In the genomic region with DNA sequence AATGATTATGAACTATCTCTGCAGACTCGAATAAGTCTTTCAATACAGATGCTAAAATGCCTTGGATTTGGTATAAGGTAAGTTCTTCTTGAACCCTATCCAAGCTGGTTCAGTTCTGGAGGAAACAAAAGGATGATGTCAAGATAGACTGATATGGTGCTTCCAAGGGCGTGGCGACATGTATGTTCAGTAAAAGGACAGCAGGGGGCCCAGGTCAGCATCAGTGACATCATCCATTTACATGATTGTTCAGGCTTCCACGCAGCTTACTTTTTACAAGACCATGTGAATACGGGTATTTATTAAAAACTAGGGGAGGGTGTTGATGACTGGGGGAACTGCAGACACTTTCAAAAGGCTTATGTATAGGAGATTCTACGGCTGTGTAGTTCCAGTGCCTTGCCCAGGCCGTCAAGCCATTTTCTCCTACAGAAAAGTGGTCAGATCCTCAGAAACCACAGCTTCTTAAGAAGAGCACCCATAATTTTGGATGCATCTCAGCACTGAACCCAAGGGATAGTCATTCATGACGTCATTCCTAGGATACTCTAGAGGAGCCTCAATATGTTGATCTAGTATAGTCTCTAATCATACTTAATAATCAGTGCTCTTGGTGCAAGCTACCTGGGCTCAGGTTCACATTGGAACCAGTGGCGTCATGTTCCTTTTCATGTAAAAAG, we compare ENCODE assay signal across 9 cellular contexts.
DNase-seq lines count a peak whose midpoint lies in the region; ATAC-seq, FAIRE-seq and TF ChIP-seq lines count a peak whose summit lies in the region.
"Had no signal": no experiment of that assay in that cellular context is flagged by ENCODE, and none has a peak within 500 bp of the region (broad histone marks: within the 10 kb centered on the region; RNA-seq: fewer than 3 reads in every experiment).

No MANE protein-coding gene starts in this region.

- H3K4me3 ChIP-seq in endothelial cell of umbilical vein (replicated peaks in 1 of 3; ENCODE audit: insufficient read depth in 1 of 3, low read depth in 1 of 3, low read length in 3 of 3) = no peak overlapping the region

- POLR2A ChIA-PET in endothelial cell of umbilical vein (lab: Charles Lee) = no interaction called here

- TF ChIP-seq CTCF in endothelial cell of umbilical vein (IDR thresholded peaks at IDR 0.05; ENCODE audit: extremely low read depth in 1 of 2, insufficient read depth in 1 of 2, low read depth in 1 of 2, low read length in 2 of 2) = no peak

- peak; percentile 84 for ATAC-seq in GM18867 (IDR thresholded peaks at IDR 0.05; ENCODE audit: unreplicated experiment)
- ATAC-seq in HG03432 (IDR thresholded peaks at IDR 0.05; ENCODE audit: unreplicated experiment) = no peak
- ATAC-seq in GM19467 (IDR thresholded peaks at IDR 0.05; ENCODE audit: unreplicated experiment) = no peak
- ATAC-seq in GM21528 (IDR thresholded peaks at IDR 0.05; ENCODE audit: low FRiP score, unreplicated experiment) = no peak
- ATAC-seq in GM18517 (IDR thresholded peaks at IDR 0.05; ENCODE audit: unreplicated experiment) = no peak

- H3K79me2 ChIP-seq in endothelial cell of umbilical vein (ENCODE audit: control insufficient read depth, insufficient read depth, low read length) = no peaks in the 10 kb centered on the region

- FAIRE-seq in endothelial cell of umbilical vein (lab: Jason Lieb, UNC) = peak; percentile 53

- H2AFZ ChIP-seq in endothelial cell of umbilical vein (ENCODE audit: low read depth, low read length) = no peak overlapping the region

- no peaks in the 10 kb centered on the region for H3K4me1 ChIP-seq in endothelial cell of umbilical vein (ENCODE audit: control insufficient read depth, extremely low read depth, insufficient read depth, low read length)

- dilution Hi-C loops in endothelial cell of umbilical vein (cut with MboI; ENCODE audit: extremely low pct_ligation_motif_present, low sequenced_read_pairs) = no loop called here

- no peak overlapping the region for H3K27ac ChIP-seq in endothelial cell of umbilical vein (ENCODE audit: insufficient read depth, low read depth, low read length)

- no peaks in the 10 kb centered on the region for H3K9me1 ChIP-seq in endothelial cell of umbilical vein (replicated peaks; ENCODE audit: control insufficient read depth, extremely low read depth, insufficient read depth, low read length)

- no peaks in the 10 kb centered on the region for H3K9me3 ChIP-seq in endothelial cell of umbilical vein (replicated peaks; ENCODE audit: control insufficient read depth, insufficient read depth, low read length)

- H3K4me2 ChIP-seq in endothelial cell of umbilical vein (ENCODE audit: insufficient read depth, low read length) = no peak overlapping the region

- CTCF ChIA-PET in endothelial cell of umbilical vein (lab: Charles Lee) = interaction anchor here (1.6 kb wide), 1 partner anchor 19 kb away, joined by 5 read pairs; no protein-coding TSS in a partner anchor

- H3K9ac ChIP-seq in endothelial cell of umbilical vein (replicated peaks; ENCODE audit: extremely low read depth, insufficient read depth, low read length) = no peak overlapping the region

- H4K20me1 ChIP-seq in endothelial cell of umbilical vein (replicated peaks; ENCODE audit: control insufficient read depth, extremely low read depth, insufficient read depth, low read length) = no peaks in the 10 kb centered on the region

- DNase-seq in COR-L47 (lab: John Stamatoyannopoulos, UW) (peak; percentile 30), NCI-H460 (ENCODE audit: extremely low read depth, low read depth) (peak; percentile 15), endothelial cell of umbilical vein (ENCODE audit: low read depth, low spot score) (no peak)
- DNase-seq: Right ventricle myocardium superior had no signal

- BruUV-seq in endothelial cell of umbilical vein (replicated peaks; lab: Mats Ljungman, UMichigan) = no TSS peak

- no peaks in the 10 kb centered on the region for H3K27me3 ChIP-seq in endothelial cell of umbilical vein (ENCODE audit: control insufficient read depth in 2 of 2, insufficient read depth in 2 of 2, low read length in 2 of 2)

- no peak for TF ChIP-seq POLR2A in endothelial cell of umbilical vein (IDR thresholded peaks at IDR 0.05; ENCODE audit: low read depth, low read length)

- intact Hi-C loops in endothelial cell of umbilical vein (cut with micrococcal nuclease) = no loop called here

- no peaks in the 10 kb centered on the region for H3K36me3 ChIP-seq in endothelial cell of umbilical vein (ENCODE audit: control insufficient read depth in 2 of 2, extremely low read depth in 1 of 2, insufficient read depth in 2 of 2, low read length in 2 of 2)

TF ChIP-seq in endothelial cell of umbilical vein, 7 proteins besides CTCF, POLR2A, EP300 and RAD21:
- TF ChIP-seq FOS (IDR thresholded peaks at IDR 0.05; ENCODE audit: borderline replicate concordance, insufficient read depth, low read length) = no peak
- no peak for TF ChIP-seq JUN (IDR thresholded peaks at IDR 0.05; ENCODE audit: borderline replicate concordance, insufficient read depth, insufficient read length, low read depth)
- TF ChIP-seq, protein P1, sequence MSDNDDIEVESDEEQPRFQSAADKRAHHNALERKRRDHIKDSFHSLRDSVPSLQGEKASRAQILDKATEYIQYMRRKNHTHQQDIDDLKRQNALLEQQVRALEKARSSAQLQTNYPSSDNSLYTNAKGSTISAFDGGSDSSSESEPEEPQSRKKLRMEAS (IDR thresholded peaks at IDR 0.05; ENCODE audit: insufficient read depth, insufficient read length) = no peak
- TF ChIP-seq EZH2 (IDR thresholded peaks at IDR 0.05; ENCODE audit: borderline replicate concordance, low read depth, low read length, severe bottlenecking) = no peak
- TF ChIP-seq POLR2AphosphoS5 (IDR thresholded peaks at IDR 0.05; ENCODE audit: insufficient read depth, low read depth, low read length) = no peak
- TF ChIP-seq MYC (IDR thresholded peaks at IDR 0.05; ENCODE audit: low read depth, low read length) = no peak
- no peak for TF ChIP-seq GATA2 (IDR thresholded peaks at IDR 0.05; ENCODE audit: insufficient read depth, insufficient read length, low read depth, low read length)
